In the genomic region with DNA sequence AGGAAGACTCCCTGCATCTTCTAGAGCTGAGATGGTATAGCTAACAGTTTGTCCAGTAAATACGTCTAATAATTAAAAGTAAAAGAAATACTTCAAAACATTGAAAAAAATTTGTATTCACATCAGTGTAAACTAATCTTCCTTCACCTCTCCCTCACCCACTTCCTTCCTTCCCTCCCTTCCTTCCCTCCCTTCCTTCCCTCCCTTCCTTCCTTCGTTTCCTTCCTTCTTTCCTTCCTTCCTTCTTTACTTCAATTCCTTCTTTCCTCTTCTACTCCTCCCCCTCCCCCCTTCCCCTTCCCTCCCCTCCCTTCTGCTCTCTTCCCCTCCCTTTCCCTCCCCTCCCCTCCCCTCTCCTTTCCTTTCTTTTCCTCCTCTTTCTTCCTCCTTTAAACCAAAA, we compare ENCODE assay signal across 21 cellular contexts.
"Had no signal": no experiment of that assay in that cellular context is flagged by ENCODE, and none has a peak within 500 bp of the region (broad histone marks: within the 10 kb centered on the region; RNA-seq: fewer than 3 reads in every experiment).

No MANE protein-coding gene starts in this region.

- H3K9ac ChIP-seq: neural progenitor cell had no signal

- H3K4me1 ChIP-seq: gastrocnemius medialis, neural progenitor cell, suprapubic skin, transverse colon, vagina had no signal

- H3K36me3 ChIP-seq: gastrocnemius medialis, neural progenitor cell, suprapubic skin, transverse colon, vagina, WERI-Rb-1 had no signal

- ATAC-seq: gastrocnemius medialis; mucosa of descending colon; naive thymus-derived CD4-positive, alpha-beta T cell; right cardiac atrium; T-helper 17 cell had no signal

- H3K27me3 ChIP-seq: gastrocnemius medialis, neural progenitor cell, suprapubic skin, transverse colon, vagina had no signal

- H3K4me3 ChIP-seq: dorsolateral prefrontal cortex, gastrocnemius medialis, mucosa of descending colon, neural progenitor cell, suprapubic skin, transverse colon, vagina had no signal

- FAIRE-seq: small intestine had no signal

- DNase-seq: activated CD4-positive, alpha-beta T cell treated with anti-CD3 and anti-CD28 coated beads, Interleukin-2, amount 50 U/mL, for 4 hours; activated naive CD8-positive, alpha-beta T cell treated with anti-CD3 and anti-CD28 coated beads for 36 hours; amniotic stem cell; caudate nucleus; dorsolateral prefrontal cortex; gastrocnemius medialis; head of caudate nucleus; kidney glomerular epithelial cell; mesenchymal stem cell; mucosa of descending colon; naive thymus-derived CD4-positive, alpha-beta T cell; right cardiac atrium; small intestine; stimulated activated CD4-positive, alpha-beta T cell treated with anti-CD3 and anti-CD28 coated beads, Interleukin-15, amount 100 ng/mL, for 24 hours; stimulated activated CD4-positive, alpha-beta T cell treated with anti-CD3 and anti-CD28 coated beads, Interleukin-2, amount 100 ng/mL, for 48 hours; T-helper 17 cell; transverse colon; WERI-Rb-1 had no signal

- H3K4me2 ChIP-seq: neural progenitor cell had no signal

- H2AFZ ChIP-seq: neural progenitor cell had no signal

- H3K27ac ChIP-seq: dorsolateral prefrontal cortex, gastrocnemius medialis, neural progenitor cell, suprapubic skin, transverse colon, vagina, WERI-Rb-1 had no signal

- H3K9me3 ChIP-seq: gastrocnemius medialis, mucosa of descending colon, suprapubic skin, transverse colon, vagina had no signal
